Comparison of ENCODE assay signal across 8 cellular contexts in the genomic region with DNA sequence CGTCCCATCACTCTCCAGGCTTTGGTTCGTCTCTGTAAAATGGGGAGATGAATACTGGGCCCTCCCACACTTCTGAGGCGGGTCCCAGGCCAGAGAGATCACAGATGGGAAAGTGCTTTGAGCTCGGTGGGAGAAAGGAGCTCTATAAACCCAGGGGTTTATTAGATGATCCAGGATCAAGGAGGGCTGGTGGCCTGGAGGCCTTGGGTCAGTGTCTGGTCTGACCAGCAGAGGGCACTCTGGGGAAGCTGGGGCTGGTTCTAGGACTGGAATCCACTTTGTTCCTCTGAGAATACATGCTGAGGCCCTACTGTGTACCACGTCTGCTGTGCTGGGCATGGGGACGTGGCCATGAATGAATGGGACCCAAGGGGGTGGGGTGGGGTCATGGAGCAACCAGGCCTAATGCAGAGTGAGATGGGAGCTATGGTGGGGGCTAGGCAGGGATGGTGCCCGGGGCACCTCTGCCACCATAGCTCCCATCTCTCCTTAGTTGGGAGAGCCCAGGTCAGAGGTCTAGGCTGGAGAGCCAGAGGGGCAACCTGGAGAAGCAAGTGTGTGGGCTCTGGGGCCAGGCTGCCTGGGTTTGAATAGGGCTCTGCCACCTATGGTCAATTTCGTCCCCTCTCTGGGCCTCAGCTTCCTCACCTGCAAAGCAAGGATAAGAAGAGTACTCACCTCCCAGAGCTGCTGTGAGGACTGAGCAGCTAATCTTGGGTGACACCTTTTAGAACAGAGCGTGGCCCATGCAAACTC. TPM values are rescaled to one million over a fixed set of nuclear protein-coding genes. Genes with fewer than 3 reads are reported as not detected.
DNase-seq lines count a peak whose midpoint lies in the region; ATAC-seq and TF ChIP-seq lines count a peak whose summit lies in the region.

No MANE protein-coding gene starts in this region.

- no peak overlapping the region for H3K14ac ChIP-seq in neuronal stem cell (ENCODE audit: low read length)

- no peak overlapping the region for H4K8ac ChIP-seq in neuronal stem cell (ENCODE audit: low read depth, low read length)

- ATAC-seq in upper lobe of left lung (ENCODE audit: low FRiP score in 2 of 2), result peak; percentile 71 to 74

- no peaks in the 10 kb centered on the region for H3K36me3 ChIP-seq in NT2/D1 (ENCODE audit: insufficient read depth, insufficient read length, low read length)
- H3K36me3 ChIP-seq in esophagus squamous epithelium, result no peaks in the 10 kb centered on the region
- no peaks in the 10 kb centered on the region for H3K36me3 ChIP-seq in neuronal stem cell (replicated peaks in 1 of 2; ENCODE audit: control insufficient read depth in 2 of 2, insufficient read depth in 2 of 2, low read length in 2 of 2)
- H3K36me3 ChIP-seq in upper lobe of left lung, result no peaks in the 10 kb centered on the region

- H3K27ac ChIP-seq in esophagus squamous epithelium (peak overlapping the region; percentile 24 to 69 (median 46)), neuronal stem cell (replicated peaks; ENCODE audit: low read length) (no peak overlapping the region), upper lobe of left lung (no peak overlapping the region)

- peak overlapping the region; percentile 12 for H3K23ac ChIP-seq in neuronal stem cell (ENCODE audit: low read depth, low read length, poor library complexity)

- no peak for TF ChIP-seq EP300 in upper lobe of left lung (IDR thresholded peaks at IDR 0.05)

- H3K4me2 ChIP-seq in neuronal stem cell (ENCODE audit: insufficient read depth, low read length, poor library complexity, severe bottlenecking), result no peak overlapping the region

- no peak overlapping the region for H3K4me3 ChIP-seq in NT2/D1 (ENCODE audit: insufficient read length, low read depth)
- no peak overlapping the region for H3K4me3 ChIP-seq in esophagus squamous epithelium
- H3K4me3 ChIP-seq in neuronal stem cell (ENCODE audit: low read length in 2 of 2), result no peak overlapping the region
- H3K4me3 ChIP-seq in upper lobe of left lung, result no peak overlapping the region

- peak overlapping the region; percentile 84 for H2BK5ac ChIP-seq in neuronal stem cell (ENCODE audit: low read length)

- TF ChIP-seq POLR2A in esophagus squamous epithelium (IDR thresholded peaks at IDR 0.05) (no peak), upper lobe of left lung (IDR thresholded peaks at IDR 0.05) (no peak)

- DNase-seq in A172 (ENCODE audit: low spot score), result peak; percentile 50
- peak; percentile 38 for DNase-seq in NT2/D1 (ENCODE audit: low read depth, low spot score)
- DNase-seq in activated T-cell treated with anti-CD3 and anti-CD28 coated beads for 24 hours (ENCODE audit: low read depth), result peak; percentile 44
- DNase-seq in esophagus squamous epithelium (lab: John Stamatoyannopoulos, UW), result no peak
- peak; percentile 74 for DNase-seq in neuronal stem cell (ENCODE audit: low spot score)
- DNase-seq in upper lobe of left lung, result peak in 1 of 2 donors; percentile 61
- DNase-seq in mucosa of gallbladder (ENCODE audit: low spot score), result no peak

- no peak overlapping the region for H3K4ac ChIP-seq in neuronal stem cell (ENCODE audit: low read length)

- H2BK12ac ChIP-seq in neuronal stem cell (ENCODE audit: low read length), result peak overlapping the region; percentile 24

- H2BK15ac ChIP-seq in neuronal stem cell (ENCODE audit: low read length), result peak overlapping the region; percentile 3

- H3K9ac ChIP-seq in NT2/D1 (ENCODE audit: insufficient read length, low read depth) (no peak overlapping the region), neuronal stem cell (ENCODE audit: low read depth, low read length, poor library complexity) (no peak overlapping the region)

- peak overlapping the region; percentile 98 for H2AK5ac ChIP-seq in neuronal stem cell (ENCODE audit: low read depth, low read length)

- H3K4me1 ChIP-seq in NT2/D1 (ENCODE audit: insufficient read depth, insufficient read length), result peaks cover 8% of the 10 kb centered on the region
- H3K4me1 ChIP-seq in esophagus squamous epithelium, result peaks cover 6 to 50% (median 35%) of the 10 kb centered on the region in 3 donors
- H3K4me1 ChIP-seq in neuronal stem cell (ENCODE audit: control insufficient read depth in 2 of 2, insufficient read depth in 1 of 2, low read depth in 1 of 2, low read length in 2 of 2), result peaks cover 5 to 8% of the 10 kb centered on the region in 2 donors
- peaks cover 5 to 14% (median 6%) of the 10 kb centered on the region in 4 donors for H3K4me1 ChIP-seq in upper lobe of left lung

- H3K9me3 ChIP-seq in NT2/D1 (ENCODE audit: insufficient read depth, low read length) (no peaks in the 10 kb centered on the region), esophagus squamous epithelium (no peaks in the 10 kb centered on the region), neuronal stem cell (replicated peaks in 1 of 2; ENCODE audit: control insufficient read depth in 2 of 2, insufficient read depth in 1 of 2, low read depth in 1 of 2, low read length in 2 of 2) (no peaks in the 10 kb centered on the region), upper lobe of left lung (no peaks in the 10 kb centered on the region)

- H4K91ac ChIP-seq in neuronal stem cell (ENCODE audit: low read depth, low read length, poor library complexity), result no peak overlapping the region

- WGBS in esophagus squamous epithelium, 2 donors, result 33 to 48% methylated on average over 3 to 4 of the region's 9 CpGs
- no CpG with 5 or more reads among the region's 9 CpGs for whole genome bisulfite sequencing in neuronal stem cell (ENCODE audit: extremely low coverage in 2 of 2, insufficient read length in 2 of 2, insufficient replicate concordance in 1 of 2), 2 donors
- WGBS in upper lobe of left lung, 2 donors, result 62 to 71% methylated on average over 8 to 9 of the region's 9 CpGs

- H3K27me3 ChIP-seq in NT2/D1 (ENCODE audit: insufficient read depth, insufficient read length) (no peaks in the 10 kb centered on the region), esophagus squamous epithelium (no peaks in the 10 kb centered on the region), neuronal stem cell (ENCODE audit: control insufficient read depth in 3 of 3, insufficient read depth in 3 of 3, low read depth in 1 of 3, low read length in 3 of 3) (peaks cover 0 to 6% (median 0%) of the 10 kb centered on the region in 3 experiments), upper lobe of left lung (no peaks in the 10 kb centered on the region)

- intact Hi-C loops in esophagus squamous epithelium (cut with DNase I), result no loop called here

- peak overlapping the region; percentile 11 for H3K18ac ChIP-seq in neuronal stem cell (ENCODE audit: low read length)

- TF ChIP-seq CTCF in GM12872 (IDR thresholded peaks at IDR 0.05; ENCODE audit: insufficient read depth, low read depth, low read length), result peak; percentile 94
- peak; percentile 42 to 90 (median 81) for TF ChIP-seq CTCF in esophagus squamous epithelium (IDR thresholded peaks at IDR 0.05)
- TF ChIP-seq CTCF in upper lobe of left lung (IDR thresholded peaks at IDR 0.05), result peak; percentile 76 to 88 (median 83)

- peak overlapping the region; percentile 14 for H2BK120ac ChIP-seq in neuronal stem cell (ENCODE audit: low read depth, low read length)

- no peak overlapping the region for H2AFZ ChIP-seq in neuronal stem cell (ENCODE audit: low read length)

- no peaks in the 10 kb centered on the region for H3K79me1 ChIP-seq in neuronal stem cell (ENCODE audit: low read depth, low read length)

RNA-seq across cellular contexts. Expression of gene FAM131C, which starts 9.0 kb away (rescaled TPM):
- total RNA-seq in A172 (2014; rRNA removed; shearing (Covaris generic)), result 1.1 and 1.8 TPM in 2 replicates
- total RNA-seq in esophagus squamous epithelium (1 to 10 TPM in 2 of 4 donors, not detected in 2; 1.6 to 4.5 TPM), upper lobe of left lung (under 1 TPM in 1 of 6 donors, not detected in 5; 0.13 TPM), mucosa of gallbladder (4.7 TPM)
- polyA plus RNA-seq in neuronal stem cell (2013, experiment 1 of 2), result 8.9 TPM
- polyA plus RNA-seq in neuronal stem cell (2013, experiment 2 of 2), result 9.1 TPM

RNA-seq across cellular contexts. Expression of gene CLCNKB, which starts 38.9 kb away (rescaled TPM):
- total RNA-seq in A172 (2014; rRNA removed; shearing (Covaris generic)), result not detected in 2 replicates
- total RNA-seq in esophagus squamous epithelium, result not detected
- polyA plus RNA-seq in neuronal stem cell (2013, experiment 1 of 2), result 2.9 TPM
- polyA plus RNA-seq in neuronal stem cell (2013, experiment 2 of 2), result 2.7 TPM
- 1 to 10 TPM in 1 of 6 donors, under 1 TPM in 3, not detected in 2; 0.46 to 9.4 (median 0.53) TPM for total RNA-seq in upper lobe of left lung
- 0.63 TPM for total RNA-seq in mucosa of gallbladder

Comparison
In these comparisons a context has a peak if more than half of its experiments do, and no peak if none do; other contexts are left out.
1. DNase-seq: peak in A172 (single experiment), NT2/D1 (single experiment), activated T-cell treated with anti-CD3 and anti-CD28 coated beads for 24 hours (single experiment) and neuronal stem cell (single experiment); none in esophagus squamous epithelium (single experiment) and mucosa of gallbladder (single experiment).
2. H3K27ac ChIP-seq: peak in esophagus squamous epithelium (4 of 4); none in neuronal stem cell (single experiment) and upper lobe of left lung (0 of 4).
3. Peak in every context shown above with its lines, with median percentiles within 50 percentile points of each other: CTCF ChIP-seq.